Comparison of ENCODE assay signal across 25 cellular contexts in the genomic region with DNA sequence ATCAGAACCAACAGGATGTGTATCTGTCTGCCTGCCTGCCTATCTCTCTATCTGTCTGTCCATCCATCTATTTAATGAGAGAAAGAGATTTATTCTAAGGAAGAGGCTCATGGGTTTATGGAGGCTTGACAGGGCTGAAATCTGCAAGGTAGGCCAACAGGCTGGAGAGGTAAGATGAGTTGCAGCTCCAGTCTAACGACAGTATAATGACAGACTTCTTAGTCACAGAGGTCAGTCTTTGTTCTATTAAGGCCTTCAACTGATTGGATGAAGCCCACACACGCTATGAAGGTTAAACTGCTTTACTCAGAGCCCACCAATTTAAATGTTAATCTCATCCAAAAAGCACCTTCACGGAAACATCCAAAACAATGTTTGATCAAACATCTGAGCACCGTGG.
"Had no signal": no experiment of that assay in that cellular context is flagged by ENCODE, and none has a peak within 500 bp of the region (broad histone marks: within the 10 kb centered on the region; RNA-seq: fewer than 3 reads in every experiment).

No MANE protein-coding gene starts in this region.

- ATAC-seq: natural killer cell; right cardiac atrium; right lobe of liver; stimulated activated effector memory CD8-positive, alpha-beta T cell treated with anti-CD3 and anti-CD28 coated beads, Interleukin-12 subunit alpha, Interleukin-12 subunit beta, amount 100 ng/mL, for 72 hours; stimulated activated naive B cell treated with anti-CD40 and anti-IgM and Interleukin-4, amounts not matched to agents 10 μg/mL and 1 μg/mL and 100 μg/mL, for 72 hours had no signal

- H3K27ac ChIP-seq: neural progenitor cell, ovary, parathyroid adenoma, psoas muscle, right lobe of liver, sigmoid colon, stomach, thoracic aorta, thyroid gland, tibial nerve, upper lobe of left lung, vagina had no signal

- H3K4me3 ChIP-seq: neural progenitor cell, ovary, psoas muscle, right lobe of liver, sigmoid colon, stomach, thoracic aorta, thyroid gland, tibial nerve, upper lobe of left lung, vagina had no signal

- H3K36me3 ChIP-seq: neural progenitor cell, ovary, right lobe of liver, sigmoid colon, stomach, thoracic aorta, thyroid gland, tibial nerve, upper lobe of left lung, vagina had no signal

- H3K27me3 ChIP-seq: neural progenitor cell, ovary, right lobe of liver, sigmoid colon, stomach, thyroid gland, tibial nerve, upper lobe of left lung, vagina had no signal

- DNase-seq: natural killer cell; occipital lobe; ovary; posterior cingulate gyrus; psoas muscle; right cardiac atrium; right lobe of liver; sigmoid colon; small intestine; stimulated activated CD4-positive, alpha-beta T cell treated with anti-CD3 and anti-CD28 coated beads, Interleukin-15, amount 100 ng/mL, for 24 hours; stimulated activated CD4-positive, alpha-beta T cell treated with anti-CD3 and anti-CD28 coated beads, Interleukin-2, amount 100 ng/mL, for 24 hours; stimulated activated CD4-positive, alpha-beta T cell treated with anti-CD3 and anti-CD28 coated beads, Interleukin-2, amount 100 ng/mL, for 48 hours; stimulated activated CD4-positive, alpha-beta T cell treated with anti-CD3 and anti-CD28 coated beads, Interleukin-4, amount 100 ng/mL, for 24 hours; stimulated activated naive B cell treated with anti-CD40 and anti-IgM and Interleukin-4, amounts not matched to agents 10 μg/mL and 1 μg/mL and 100 μg/mL, for 72 hours; stimulated activated naive CD4-positive, alpha-beta T cell treated with Interleukin-2 at 50 U/mL for 16 hours; stomach; thyroid gland; trophoblast cell; upper lobe of left lung had no signal

- H3K9me3 ChIP-seq: ovary, psoas muscle, right lobe of liver, sigmoid colon, stomach, thoracic aorta, thyroid gland, tibial nerve, upper lobe of left lung, vagina had no signal

- H3K4me1 ChIP-seq: neural progenitor cell, parathyroid adenoma, psoas muscle, sigmoid colon, thyroid gland, tibial nerve, upper lobe of left lung, vagina had no signal
